Comparison of ENCODE assay signal across 2 cellular contexts in genomic region chr3:160204396-160205011, GRCh38. TPM values are rescaled to one million over a fixed set of nuclear protein-coding genes. Genes with fewer than 3 reads are reported as not detected.
"Had no signal": no experiment of that assay in that cellular context is flagged by ENCODE, and none has a peak within 500 bp of the region (broad histone marks: within the 10 kb centered on the region; RNA-seq: fewer than 3 reads in every experiment).

No MANE protein-coding gene starts in this region.

RNA-seq across cellular contexts. Expression of gene C3orf80, which starts 20.7 kb away (rescaled TPM):
- total RNA-seq: foreskin keratinocyte, glomerular endothelial cell had no signal
